In genomic region chr12:56143870-56144269, GRCh38 we compare ENCODE assay signal across 2 cellular contexts.
TF ChIP-seq lines count a peak whose summit lies in the region.

No MANE protein-coding gene starts in this region.

TF ChIP-seq in liver, 16 proteins besides CTCF, POLR2A, EP300 and RAD21:
- no peak for TF ChIP-seq JUND (IDR thresholded peaks at IDR 0.05)
- peak; percentile 66 for TF ChIP-seq NR2F2 (IDR thresholded peaks at IDR 0.05)
- no peak for TF ChIP-seq GABPA (IDR thresholded peaks at IDR 0.05 in 1 of 2, conservative IDR thresholded peaks at IDR 0.05 in 1 of 2)
- TF ChIP-seq REST (IDR thresholded peaks at IDR 0.05) = no peak
- TF ChIP-seq SP1 (IDR thresholded peaks at IDR 0.05) = no peak
- TF ChIP-seq RXRA (IDR thresholded peaks at IDR 0.05) = no peak
- TF ChIP-seq HNF4G (IDR thresholded peaks at IDR 0.05) = no peak
- TF ChIP-seq TAF1 (conservative IDR thresholded peaks at IDR 0.05) = no peak
- TF ChIP-seq EGR1 (IDR thresholded peaks at IDR 0.05; ENCODE audit: low read depth in 2 of 2) = no peak

TF ChIP-seq in HepG2, 621 proteins besides CTCF, POLR2A, EP300 and RAD21:
- TF ChIP-seq ZNF772 (CRISPR knock-in tag; IDR thresholded peaks at IDR 0.05) (no peak), ZNF577 (CRISPR knock-in tag; IDR thresholded peaks at IDR 0.05; ENCODE audit: borderline replicate concordance, low read depth) (no peak), GTF2F1 (IDR thresholded peaks at IDR 0.05; ENCODE audit: low read length) (no peak), TBL1XR1 (IDR thresholded peaks at IDR 0.05; ENCODE audit: borderline replicate concordance, low read length, partially characterized antibody) (no peak), ZNF746 (CRISPR knock-in tag; IDR thresholded peaks at IDR 0.05) (no peak), AKAP8 (CRISPR knock-in tag; IDR thresholded peaks at IDR 0.05) (no peak), ZNF501 (CRISPR knock-in tag; IDR thresholded peaks at IDR 0.05) (no peak), ZNF33B (CRISPR knock-in tag; IDR thresholded peaks at IDR 0.05) (no peak), MXD4 (CRISPR knock-in tag; IDR thresholded peaks at IDR 0.05) (no peak), ZNF883 (CRISPR knock-in tag; IDR thresholded peaks at IDR 0.05; ENCODE audit: not compliant biosample characterization) (no peak), ZNF326 (CRISPR knock-in tag; IDR thresholded peaks at IDR 0.05; ENCODE audit: borderline replicate concordance) (no peak), ZNF34 (CRISPR knock-in tag; IDR thresholded peaks at IDR 0.05; ENCODE audit: borderline replicate concordance) (no peak), ZNF224 (CRISPR knock-in tag; IDR thresholded peaks at IDR 0.05) (no peak), NCOA1 (CRISPR knock-in tag; IDR thresholded peaks at IDR 0.05) (no peak), ZNF878 (CRISPR knock-in tag; IDR thresholded peaks at IDR 0.05) (no peak), CAMTA2 (CRISPR knock-in tag; IDR thresholded peaks at IDR 0.05; ENCODE audit: borderline replicate concordance) (no peak), ATM (IDR thresholded peaks at IDR 0.05; ENCODE audit: borderline replicate concordance) (no peak), ZNF230 (CRISPR knock-in tag; IDR thresholded peaks at IDR 0.05) (no peak)
